Comparison of ENCODE assay signal across 24 cellular contexts in genomic region chrX:15436220-15436619, GRCh38. TPM values are rescaled to one million over a fixed set of nuclear protein-coding genes. Genes with fewer than 3 reads are reported as not detected.
"Had no signal": no experiment of that assay in that cellular context is flagged by ENCODE, and none has a peak within 500 bp of the region (broad histone marks: within the 10 kb centered on the region; RNA-seq: fewer than 3 reads in every experiment).

No MANE protein-coding gene starts in this region.

- H3K27ac ChIP-seq: body of pancreas, colonic mucosa, epithelial cell of prostate, lower lobe of right lung, prostate gland, thoracic aorta, upper lobe of left lung, WERI-Rb-1 had no signal

- H3K27me3 ChIP-seq: body of pancreas, colonic mucosa, upper lobe of left lung had no signal

- H3K36me3 ChIP-seq: colonic mucosa, lower lobe of right lung, prostate gland, thoracic aorta, upper lobe of left lung, WERI-Rb-1 had no signal

- FAIRE-seq: islet of Langerhans had no signal

- H3K4me1 ChIP-seq: body of pancreas, colonic mucosa, lower lobe of right lung, prostate gland, upper lobe of left lung had no signal

- H3K9me3 ChIP-seq: body of pancreas, colonic mucosa, lower lobe of right lung, prostate gland, thoracic aorta, upper lobe of left lung had no signal

- H3K4me2 ChIP-seq: smooth muscle cell had no signal

- H3K4me3 ChIP-seq: body of pancreas, colonic mucosa, lower lobe of right lung, prostate gland, smooth muscle cell, thoracic aorta, upper lobe of left lung had no signal

- DNase-seq: activated CD4-positive, alpha-beta T cell treated with anti-CD3 and anti-CD28 coated beads for 1 hour; activated CD8-positive, alpha-beta memory T cell treated with anti-CD3 and anti-CD28 coated beads for 24 hours; activated gamma-delta T cell treated with Interleukin-2 at 50 U/mL for 16 hours; amygdala; body of pancreas; colonic mucosa; endodermal cell; glutamatergic neuron; hippocampal formation; left cardiac atrium; lower lobe of right lung; naive thymus-derived CD8-positive, alpha-beta T cell; right cardiac atrium; stimulated activated CD4-positive, alpha-beta T cell treated with anti-CD3 and anti-CD28 coated beads, Interleukin-4, amount 100 ng/mL, for 1 hour; stimulated activated naive CD8-positive, alpha-beta T cell treated with anti-CD3 and anti-CD28 coated beads, Interleukin-15, amount 100 ng/mL, for 72 hours; T-helper 17 cell; upper lobe of left lung; WERI-Rb-1 had no signal

- ATAC-seq: activated naive CD4-positive, alpha-beta T cell treated with anti-CD3 and anti-CD28 coated beads, Interleukin-2, amount 50 U/mL, for 72 hours; body of pancreas; left cardiac atrium; lower lobe of right lung; naive thymus-derived CD8-positive, alpha-beta T cell; right cardiac atrium; stimulated activated naive CD8-positive, alpha-beta T cell treated with anti-CD3 and anti-CD28 coated beads, Interleukin-15, amount 100 ng/mL, for 72 hours; T-helper 17 cell had no signal

RNA-seq across cellular contexts. Expression of gene VEGFD, which starts 52.0 kb away (rescaled TPM):
- total RNA-seq: activated naive CD4-positive, alpha-beta T cell treated with anti-CD3 and anti-CD28 coated beads, Interleukin-2, amount 50 U/mL, for 72 hours; naive thymus-derived CD8-positive, alpha-beta T cell; smooth muscle cell; T-helper 17 cell had no signal
- polyA plus RNA-seq: naive thymus-derived CD8-positive, alpha-beta T cell had no signal

RNA-seq across cellular contexts. Expression of gene PIR, which starts 56.9 kb away (rescaled TPM):
- total RNA-seq: T-helper 17 cell had no signal
- polyA plus RNA-seq: naive thymus-derived CD8-positive, alpha-beta T cell had no signal
